ENCODE assay signal across 1 cellular context in genomic region chr7:21948887-21949469, GRCh38.
TF ChIP-seq lines count a peak whose summit lies in the region.

No MANE protein-coding gene starts in this region.

TF ChIP-seq in SK-N-SH, 30 proteins besides CTCF, POLR2A, EP300 and RAD21:
- no peak for TF ChIP-seq RFX5 (IDR thresholded peaks at IDR 0.05; ENCODE audit: low read length)
- no peak for TF ChIP-seq RXRA (IDR thresholded peaks at IDR 0.05; ENCODE audit: borderline replicate concordance, low read depth)
- no peak for TF ChIP-seq MXI1 (IDR thresholded peaks at IDR 0.05; ENCODE audit: low read depth, low read length)
- TF ChIP-seq IRF3 (IDR thresholded peaks at IDR 0.05; ENCODE audit: low read depth, low read length): no peak
- TF ChIP-seq CHD2 (IDR thresholded peaks at IDR 0.05; ENCODE audit: low read length, partially characterized antibody): no peak
- no peak for TF ChIP-seq NRF1 (IDR thresholded peaks at IDR 0.05; ENCODE audit: low read depth, low read length)
- no peak for TF ChIP-seq NFIC (IDR thresholded peaks at IDR 0.05; ENCODE audit: borderline replicate concordance)
- no peak for TF ChIP-seq PBX3 (IDR thresholded peaks at IDR 0.05)
- TF ChIP-seq USF1 (IDR thresholded peaks at IDR 0.05; ENCODE audit: borderline replicate concordance, low read depth): no peak
- TF ChIP-seq GABPA (IDR thresholded peaks at IDR 0.05; ENCODE audit: low read depth): no peak
- TF ChIP-seq RCOR1 (IDR thresholded peaks at IDR 0.05; ENCODE audit: low read length): no peak
- TF ChIP-seq TEAD4 (IDR thresholded peaks at IDR 0.05; ENCODE audit: borderline replicate concordance, insufficient read depth): no peak
- no peak for TF ChIP-seq REST (IDR thresholded peaks at IDR 0.05; ENCODE audit: low read depth, low read length)
- TF ChIP-seq MEF2A (IDR thresholded peaks at IDR 0.05; ENCODE audit: borderline replicate concordance, low read depth): no peak
